Comparison of ENCODE assay signal across 18 cellular contexts in the genomic region with DNA sequence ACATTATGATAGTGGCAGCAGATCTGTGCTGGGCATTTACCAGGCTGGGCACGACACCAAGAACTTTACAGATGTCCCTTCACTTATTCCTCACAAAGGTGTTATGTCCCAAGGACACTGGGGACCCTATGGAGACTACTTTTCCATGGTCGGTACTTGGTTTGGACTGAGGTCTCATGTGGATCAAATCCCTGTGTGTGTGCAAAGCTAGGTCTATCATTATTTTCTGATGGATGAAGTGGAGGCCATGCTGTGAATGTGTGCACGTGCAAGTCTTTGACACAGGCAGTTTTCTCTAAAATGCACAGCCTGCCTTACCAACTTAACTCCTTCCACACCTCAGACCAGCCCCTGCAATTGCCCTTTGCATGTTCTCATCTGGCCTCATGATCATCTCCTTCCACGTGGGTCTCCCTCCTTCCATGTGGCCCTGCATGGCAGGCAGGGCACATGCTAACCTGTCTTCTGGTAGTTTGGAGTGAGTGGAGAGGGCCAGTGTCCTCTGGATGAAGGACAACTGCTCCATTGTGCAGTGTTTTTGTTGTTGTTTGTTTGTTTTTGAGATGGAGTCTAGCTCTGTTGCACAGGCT.
"Had no signal": no experiment of that assay in that cellular context is flagged by ENCODE, and none has a peak within 500 bp of the region (broad histone marks: within the 10 kb centered on the region; RNA-seq: fewer than 3 reads in every experiment).

No MANE protein-coding gene starts in this region.

- DNase-seq: activated CD4-positive, alpha-beta T cell treated with anti-CD3 and anti-CD28 coated beads, Interleukin-2, amount 50 U/mL, for 4 hours; activated CD4-positive, CD25-positive, alpha-beta regulatory T cell; activated naive CD4-positive, alpha-beta T cell treated with anti-CD3 and anti-CD28 coated beads, Interleukin-2, amount 10 ng/mL, durations not matched to agents 7 days and 5 days; caudate nucleus; effector CD4-positive, alpha-beta T cell; heart right ventricle; left ventricle myocardium inferior; mesenchymal stem cell; ovary; stimulated activated CD4-positive, alpha-beta T cell treated with anti-CD3 and anti-CD28 coated beads, Interleukin-2, amount 100 ng/mL, for 48 hours; stimulated activated naive CD8-positive, alpha-beta T cell treated with anti-CD3 and anti-CD28 coated beads, Interleukin-15, amount 100 ng/mL, for 72 hours; T-helper 2 cell had no signal

- H3K27me3 ChIP-seq: ovary, uterus had no signal

- H3K9me3 ChIP-seq: left ventricle myocardium inferior, ovary, thoracic aorta, uterus had no signal

- H3K27ac ChIP-seq: coronary artery, heart right ventricle, left ventricle myocardium inferior, ovary, thoracic aorta, uterus had no signal

- FAIRE-seq: frontal cortex, keratinocyte, TTC549 had no signal

- H3K9me3 Mint-ChIP-seq: stimulated activated naive CD8-positive, alpha-beta T cell treated with anti-CD3 and anti-CD28 coated beads, Interleukin-15, amount 100 ng/mL, for 72 hours had no signal

- H3K4me3 ChIP-seq: ovary, uterus had no signal

- H3K36me3 ChIP-seq: heart right ventricle, left ventricle myocardium inferior, ovary, thoracic aorta, uterus had no signal

- H3K4me3 Mint-ChIP-seq: activated naive CD4-positive, alpha-beta T cell treated with anti-CD3 and anti-CD28 coated beads, Interleukin-2, amount 10 ng/mL, durations not matched to agents 7 days and 5 days had no signal

- H3K27ac Mint-ChIP-seq: activated naive CD4-positive, alpha-beta T cell treated with anti-CD3 and anti-CD28 coated beads, Interleukin-2, amount 10 ng/mL, durations not matched to agents 7 days and 5 days; stimulated activated naive CD8-positive, alpha-beta T cell treated with anti-CD3 and anti-CD28 coated beads, Interleukin-15, amount 100 ng/mL, for 72 hours had no signal
